Comparison of ENCODE assay signal across 26 cellular contexts in genomic region chr10:11324761-11325321, GRCh38.
A peak's percentile ranks its signal among the peaks of the same experiment; 100 is the strongest.
DNase-seq lines count a peak whose midpoint lies in the region; ATAC-seq lines count a peak whose summit lies in the region.
"Had no signal": no experiment of that assay in that cellular context is flagged by ENCODE, and none has a peak within 500 bp of the region (broad histone marks: within the 10 kb centered on the region; RNA-seq: fewer than 3 reads in every experiment).

No MANE protein-coding gene starts in this region.

- no peaks in the 10 kb centered on the region for H3K9me3 ChIP-seq in T-helper 17 cell (ENCODE audit: control insufficient read depth, low read length, poor library complexity, severe bottlenecking)
- H3K9me3 ChIP-seq: gastroesophageal sphincter, left lung, MG63, SJSA1, stomach, thyroid gland had no signal

- H3K9me3 Mint-ChIP-seq in activated T-cell treated with anti-CD3 and anti-CD28 coated beads, Interleukin-2, amount 50 U/mL, for 24 hours = no peaks in the 10 kb centered on the region
- no peaks in the 10 kb centered on the region for H3K9me3 Mint-ChIP-seq in central memory CD8-positive, alpha-beta T cell
- H3K9me3 Mint-ChIP-seq in natural killer cell treated with Interleukin-12 subunit alpha and Interleukin-12 subunit beta and Interleukin-15 and Interleukin-18, amount 100 ng/mL, for 72 hours = no peaks in the 10 kb centered on the region
- H3K9me3 Mint-ChIP-seq: activated B cell treated with CpG ODN at 0.5 μM for 24 hours, naive B cell had no signal

- no peak for ATAC-seq in T-helper 17 cell
- no peak for ATAC-seq in central memory CD8-positive, alpha-beta T cell (replicated peaks; ENCODE audit: extremely low read depth, poor library complexity, severe bottlenecking)
- ATAC-seq in natural killer cell treated with Interleukin-12 subunit alpha and Interleukin-12 subunit beta and Interleukin-15 and Interleukin-18, amount 100 ng/mL, for 72 hours = no peak
- no peak for ATAC-seq in activated CD4-positive, CD25-positive, alpha-beta regulatory T cell treated with anti-CD3 and anti-CD28 coated beads, Interleukin-2, amount 50 U/mL, for 24 hours
- ATAC-seq: gastroesophageal sphincter had no signal

- H3K36me3 Mint-ChIP-seq in activated T-cell treated with anti-CD3 and anti-CD28 coated beads, Interleukin-2, amount 50 U/mL, for 24 hours (ENCODE audit: low read depth) = peaks cover 95% of the 10 kb centered on the region
- H3K36me3 Mint-ChIP-seq in T-helper 17 cell (ENCODE audit: low read depth) = peaks cover 12% of the 10 kb centered on the region
- H3K36me3 Mint-ChIP-seq in central memory CD8-positive, alpha-beta T cell (ENCODE audit: insufficient read depth) = peaks cover 93% of the 10 kb centered on the region
- peaks cover 41% of the 10 kb centered on the region for H3K36me3 Mint-ChIP-seq in natural killer cell treated with Interleukin-12 subunit alpha and Interleukin-12 subunit beta and Interleukin-15 and Interleukin-18, amount 100 ng/mL, for 72 hours

- H3K27ac Mint-ChIP-seq in activated T-cell treated with anti-CD3 and anti-CD28 coated beads, Interleukin-2, amount 50 U/mL, for 24 hours = peak overlapping the region; percentile 58
- peak overlapping the region; percentile 83 for H3K27ac Mint-ChIP-seq in T-helper 17 cell
- H3K27ac Mint-ChIP-seq in central memory CD8-positive, alpha-beta T cell (ENCODE audit: low read depth) = peak overlapping the region; percentile 65
- peak overlapping the region; percentile 76 to 87 for H3K27ac Mint-ChIP-seq in natural killer cell treated with Interleukin-12 subunit alpha and Interleukin-12 subunit beta and Interleukin-15 and Interleukin-18, amount 100 ng/mL, for 72 hours
- H3K27ac Mint-ChIP-seq: activated B cell treated with CpG ODN at 0.5 μM for 24 hours had no signal

- no peak overlapping the region for H3K4me3 Mint-ChIP-seq in activated T-cell treated with anti-CD3 and anti-CD28 coated beads, Interleukin-2, amount 50 U/mL, for 24 hours
- no peak overlapping the region for H3K4me3 Mint-ChIP-seq in T-helper 17 cell
- no peak overlapping the region for H3K4me3 Mint-ChIP-seq in central memory CD8-positive, alpha-beta T cell
- H3K4me3 Mint-ChIP-seq in natural killer cell treated with Interleukin-12 subunit alpha and Interleukin-12 subunit beta and Interleukin-15 and Interleukin-18, amount 100 ng/mL, for 72 hours = no peak overlapping the region
- H3K4me3 Mint-ChIP-seq: activated B cell treated with CpG ODN at 0.5 μM for 24 hours, naive B cell had no signal

- H3K4me1 Mint-ChIP-seq in activated T-cell treated with anti-CD3 and anti-CD28 coated beads, Interleukin-2, amount 50 U/mL, for 24 hours (ENCODE audit: low read depth) = peaks cover 61% of the 10 kb centered on the region
- H3K4me1 Mint-ChIP-seq in T-helper 17 cell = peaks cover 25% of the 10 kb centered on the region
- H3K4me1 Mint-ChIP-seq in central memory CD8-positive, alpha-beta T cell = peaks cover 37% of the 10 kb centered on the region
- peaks cover 46 to 61% of the 10 kb centered on the region in 2 donors for H3K4me1 Mint-ChIP-seq in natural killer cell treated with Interleukin-12 subunit alpha and Interleukin-12 subunit beta and Interleukin-15 and Interleukin-18, amount 100 ng/mL, for 72 hours (ENCODE audit: low read depth in 2 of 2)

- no peak for DNase-seq in activated T-cell treated with anti-CD3 and anti-CD28 coated beads, Interleukin-2, amount 50 U/mL, for 24 hours
- no peak for DNase-seq in activated T-cell treated with anti-CD3 and anti-CD28 coated beads, Interleukin-2, amount 50 U/mL, for 48 hours
- DNase-seq in T-helper 17 cell (no peak), GM19238 (ENCODE audit: insufficient read length, low spot score) (no peak), AG08395 (ENCODE audit: low spot score) (no peak)
- no peak for DNase-seq in central memory CD8-positive, alpha-beta T cell (ENCODE audit: low spot score in 2 of 2)
- DNase-seq in natural killer cell treated with Interleukin-12 subunit alpha and Interleukin-12 subunit beta and Interleukin-15 and Interleukin-18, amount 100 ng/mL, for 72 hours (ENCODE audit: low spot score) = no peak
- DNase-seq: activated B cell treated with CpG ODN at 0.5 μM for 24 hours; activated CD4-positive, alpha-beta T cell treated with anti-CD3 and anti-CD28 coated beads, Interleukin-2, amount 50 U/mL, for 4 hours; AML-193; dorsolateral prefrontal cortex; GF-D8; hypothalamus; KBM-7; left lung; mesendoderm; MG63; naive B cell; NCI-H1436; NCI-H510A; RPMI8226; stomach; thyroid gland had no signal

- H3K27me3 Mint-ChIP-seq in activated T-cell treated with anti-CD3 and anti-CD28 coated beads, Interleukin-2, amount 50 U/mL, for 24 hours = no peaks in the 10 kb centered on the region
- H3K27me3 Mint-ChIP-seq in T-helper 17 cell = no peaks in the 10 kb centered on the region
- no peaks in the 10 kb centered on the region for H3K27me3 Mint-ChIP-seq in central memory CD8-positive, alpha-beta T cell
- no peaks in the 10 kb centered on the region for H3K27me3 Mint-ChIP-seq in natural killer cell treated with Interleukin-12 subunit alpha and Interleukin-12 subunit beta and Interleukin-15 and Interleukin-18, amount 100 ng/mL, for 72 hours
- H3K27me3 Mint-ChIP-seq: activated B cell treated with CpG ODN at 0.5 μM for 24 hours, naive B cell had no signal
